In genomic region chr16:72021043-72021442, GRCh38 we compare ENCODE assay signal across 1 cellular context.
TF ChIP-seq lines count a peak whose summit lies in the region.

No MANE protein-coding gene starts in this region.

TF ChIP-seq in HEK293, 187 proteins besides CTCF, POLR2A, EP300 and RAD21:
- no peak for TF ChIP-seq FEZF1 (tag by site-specific recombination; IDR thresholded peaks at IDR 0.05)
